ENCODE assay signal across 1 cellular context in genomic region chr1:150514260-150514659, GRCh38.
TF ChIP-seq lines count a peak whose summit lies in the region.

No MANE protein-coding gene starts in this region.

TF ChIP-seq in K562, 482 proteins besides CTCF, POLR2A, EP300 and RAD21:
- TF ChIP-seq ZNF280B (CRISPR knock-in tag; IDR thresholded peaks at IDR 0.05), result no peak
- TF ChIP-seq FIP1L1 (IDR thresholded peaks at IDR 0.05; ENCODE audit: low read depth, low read length, poor library complexity, severe bottlenecking), result no peak
- no peak for TF ChIP-seq TCF7L2 (IDR thresholded peaks at IDR 0.05; ENCODE audit: low read depth, low read length)
- no peak for TF ChIP-seq ZBTB7A (IDR thresholded peaks at IDR 0.05; ENCODE audit: borderline replicate concordance, control insufficient read depth, low read depth, low read length)
- no peak for TF ChIP-seq CREB3L1 (IDR thresholded peaks at IDR 0.05; ENCODE audit: borderline replicate concordance, low read depth)
- 0 out of 2 replicates have a peak, but pooled peaks have one; percentile 23 for TF ChIP-seq E2F4 (CRISPR knock-in tag; IDR thresholded peaks at IDR 0.05; ENCODE audit: low read depth)
- peak; percentile 23 for TF ChIP-seq POLR2B (IDR thresholded peaks at IDR 0.05; ENCODE audit: low read depth, partially characterized antibody)
- 0 out of 2 replicates have a peak, but pooled peaks have one; percentile 34 for TF ChIP-seq ZNF592 (IDR thresholded peaks at IDR 0.05)
- 0 out of 2 replicates have a peak, but pooled peaks have one; percentile 15 for TF ChIP-seq TFAP4 (CRISPR knock-in tag; IDR thresholded peaks at IDR 0.05; ENCODE audit: borderline replicate concordance)
TF ChIP-seq in K562: peak in this region for 4.
